7 cellular contexts compared by ENCODE assay signal in the genomic region with DNA sequence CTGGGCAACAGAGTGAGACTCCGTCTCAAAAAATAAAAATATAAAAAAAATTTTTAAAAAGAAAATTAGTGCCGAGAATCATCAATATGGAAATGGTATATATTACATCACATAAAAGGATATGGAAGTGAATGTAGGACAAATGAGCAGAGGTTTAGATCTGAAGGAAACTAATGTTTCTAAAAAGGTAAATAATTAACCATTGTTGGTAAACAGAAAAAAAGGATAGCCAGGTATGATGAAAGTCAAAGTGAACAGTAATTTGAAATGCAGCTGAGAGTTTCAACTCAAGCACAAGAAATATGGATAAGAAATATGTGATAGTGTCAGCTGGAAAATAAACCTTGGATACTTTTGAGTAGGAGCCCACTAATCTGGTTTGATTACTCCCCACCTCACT.
"Had no signal": no experiment of that assay in that cellular context is flagged by ENCODE, and none has a peak within 500 bp of the region (broad histone marks: within the 10 kb centered on the region; RNA-seq: fewer than 3 reads in every experiment).

No MANE protein-coding gene starts in this region.

- H3K4me3 ChIP-seq: K562 had no signal

- H3K9ac ChIP-seq: KMS-11 had no signal

- ATAC-seq: K562 had no signal

- H3K27ac ChIP-seq: HL-60, KMS-11 had no signal

- H3K4me2 ChIP-seq: KMS-11 had no signal

- DNase-seq: IMR-90, KBM-7, KG1 had no signal

- FAIRE-seq: HTR-8/SVneo, K562 had no signal
